24 cellular contexts compared by ENCODE assay signal in the genomic region with DNA sequence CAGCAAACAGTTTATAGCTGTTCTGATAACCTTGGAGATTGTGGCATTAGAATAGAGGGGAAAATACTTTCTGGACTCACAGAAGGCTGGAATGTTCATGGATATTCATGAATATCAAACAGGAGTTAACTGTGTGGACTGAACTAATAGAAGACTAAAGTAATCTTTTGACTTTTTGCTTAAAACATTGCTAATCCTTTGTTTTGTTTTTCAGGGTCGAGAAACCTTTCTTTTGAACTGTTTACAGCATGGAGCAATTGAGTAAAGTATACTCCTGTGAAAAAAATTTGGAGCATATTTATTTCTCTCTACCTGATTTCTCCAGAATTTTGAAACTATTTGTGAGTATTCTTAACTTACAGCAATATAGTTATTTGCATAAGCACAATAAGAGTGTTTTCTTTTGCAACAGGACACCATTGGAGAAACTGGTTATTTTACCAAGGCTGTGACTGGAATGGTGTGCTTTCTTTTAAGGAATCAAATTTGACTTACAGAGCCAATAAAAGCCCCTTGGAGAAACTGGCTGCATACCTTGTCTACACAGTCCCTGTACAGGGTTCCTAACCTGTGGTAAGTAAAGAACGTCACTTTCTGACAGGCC.
DNase-seq lines count a peak whose midpoint lies in the region; TF ChIP-seq lines count a peak whose summit lies in the region.
"Had no signal": no experiment of that assay in that cellular context is flagged by ENCODE, and none has a peak within 500 bp of the region (broad histone marks: within the 10 kb centered on the region; RNA-seq: fewer than 3 reads in every experiment).

No MANE protein-coding gene starts in this region.

- H3K23ac ChIP-seq in mesendoderm (ENCODE audit: low read length) = no peak overlapping the region

- H4K5ac ChIP-seq in mesendoderm (ENCODE audit: low read length) = no peak overlapping the region

- H2BK15ac ChIP-seq in mesendoderm (replicated peaks; ENCODE audit: low read depth) = no peak overlapping the region

- H3K4me2 ChIP-seq in mesendoderm (ENCODE audit: low read length) = no peak overlapping the region
- H3K4me2 ChIP-seq: BLaER1 had no signal

- H3K27me3 ChIP-seq in mesendoderm (ENCODE audit: insufficient read depth, low read length, poor library complexity) = no peaks in the 10 kb centered on the region
- H3K27me3 ChIP-seq: BE2C, BLaER1 had no signal

- TF ChIP-seq CTCF in HEK293 (tag by site-specific recombination; IDR thresholded peaks at IDR 0.05) (no peak), astrocyte of the spinal cord (IDR thresholded peaks at IDR 0.05; ENCODE audit: low read depth, low read length) (no peak), osteocyte (IDR thresholded peaks at IDR 0.05) (no peak)

- H3K4me1 Mint-ChIP-seq in osteocyte (ENCODE audit: unreplicated experiment) = no peaks in the 10 kb centered on the region
- H3K4me1 Mint-ChIP-seq: CD14-positive monocyte; CD4-positive, alpha-beta memory T cell; CD4-positive, CD25-positive, alpha-beta regulatory T cell; CD8-positive, alpha-beta memory T cell had no signal

- H3K79me2 ChIP-seq in mesendoderm (ENCODE audit: control insufficient read depth, insufficient read depth, low read length) = no peaks in the 10 kb centered on the region

- no peak overlapping the region for H3K9ac ChIP-seq in mesendoderm (ENCODE audit: low read length)
- H3K9ac ChIP-seq: BLaER1 had no signal

- H3K27ac Mint-ChIP-seq in osteocyte (ENCODE audit: unreplicated experiment) = no peak overlapping the region
- H3K27ac Mint-ChIP-seq: CD14-positive monocyte; CD4-positive, alpha-beta memory T cell; CD4-positive, CD25-positive, alpha-beta regulatory T cell; CD8-positive, alpha-beta memory T cell had no signal

- H3K36me3 Mint-ChIP-seq in osteocyte (ENCODE audit: unreplicated experiment) = no peaks in the 10 kb centered on the region
- H3K36me3 Mint-ChIP-seq: CD14-positive monocyte; CD4-positive, alpha-beta memory T cell; CD4-positive, CD25-positive, alpha-beta regulatory T cell had no signal

- no peak overlapping the region for H4K8ac ChIP-seq in mesendoderm (ENCODE audit: low read depth, low read length)

- H2BK5ac ChIP-seq in mesendoderm (ENCODE audit: low read length) = no peak overlapping the region

- in situ Hi-C loops in astrocyte of the spinal cord (cut with HindIII; ENCODE audit: low sequenced_read_pairs) = no loop called here

- H3K4me3 ChIP-seq in HEK293 (ENCODE audit: low read depth, low read length) (no peak overlapping the region), astrocyte of the spinal cord (ENCODE audit: low read depth, low read length) (no peak overlapping the region), mesendoderm (ENCODE audit: low read length) (no peak overlapping the region)
- H3K4me3 ChIP-seq: BLaER1, GM12878 had no signal

- H3K27ac ChIP-seq in HEK293 (ENCODE audit: extremely low read depth, low read depth, low read length) (no peak overlapping the region), mesendoderm (ENCODE audit: low read depth, low read length) (no peak overlapping the region)
- H3K27ac ChIP-seq: BLaER1 had no signal

- POLR2A ChIA-PET in HEK293 (lab: Yijun Ruan, JAX) = no interaction called here

- H3K27me3 Mint-ChIP-seq in osteocyte (ENCODE audit: unreplicated experiment) = no peaks in the 10 kb centered on the region
- H3K27me3 Mint-ChIP-seq: CD4-positive, CD25-positive, alpha-beta regulatory T cell had no signal

- no peak overlapping the region for H3K56ac ChIP-seq in mesendoderm (ENCODE audit: low read length)

- H3K36me3 ChIP-seq in HEK293 (ENCODE audit: control insufficient read depth in 2 of 2, insufficient read depth in 1 of 2, low read length in 2 of 2) (no peaks in the 10 kb centered on the region), mesendoderm (ENCODE audit: control insufficient read depth, insufficient read depth, low read length) (no peaks in the 10 kb centered on the region)
- H3K36me3 ChIP-seq: BE2C, BLaER1 had no signal

- no peaks in the 10 kb centered on the region for H3K4me1 ChIP-seq in HEK293 (ENCODE audit: control insufficient read depth, insufficient read depth, low read length)
- no peaks in the 10 kb centered on the region for H3K4me1 ChIP-seq in mesendoderm (ENCODE audit: control insufficient read depth, low read depth, low read length)
- H3K4me1 ChIP-seq: BE2C, BLaER1 had no signal

- CTCF ChIA-PET in HEK293 (lab: Yijun Ruan, JAX) = no interaction called here

- peaks cover 3% of the 10 kb centered on the region for H3K9me3 ChIP-seq in HEK293 (ENCODE audit: control insufficient read depth, insufficient read depth, low read depth, low read length)
- H3K9me3 ChIP-seq: BE2C had no signal

- no peak overlapping the region for H2BK120ac ChIP-seq in mesendoderm (ENCODE audit: low read depth, low read length)

- H3K9me3 Mint-ChIP-seq in osteocyte (ENCODE audit: unreplicated experiment) = peaks cover 37% of the 10 kb centered on the region

- DNase-seq in astrocyte of the spinal cord (ENCODE audit: low read depth, low spot score) = peak; percentile 2
- DNase-seq in mesendoderm = peak; percentile 16
- DNase-seq in superior temporal gyrus (ENCODE audit: extremely low spot score) = no peak
- DNase-seq in activated CD8-positive, alpha-beta memory T cell treated with anti-CD3 and anti-CD28 coated beads, Interleukin-2, amount 50 U/mL, for 48 hours = no peak
- DNase-seq in osteocyte (ENCODE audit: extremely low spot score, unreplicated experiment) = no peak
- DNase-seq: 8988T; ACHN; BE2C; C1 segment of cervical spinal cord; CD4-positive, alpha-beta memory T cell; CD4-positive, CD25-positive, alpha-beta regulatory T cell; CD8-positive, alpha-beta memory T cell; COR-L47; DMS 273 treated with DMSO at 0.1 percent for 48 hours; DMS153; DMS53; DMS79; DND-41; EL; GDM1 had no signal

- H2AK5ac ChIP-seq in mesendoderm (ENCODE audit: low read length) = no peak overlapping the region

- no peak overlapping the region for H3K4me3 Mint-ChIP-seq in osteocyte (ENCODE audit: unreplicated experiment)
- H3K4me3 Mint-ChIP-seq: CD14-positive monocyte; CD4-positive, alpha-beta memory T cell; CD4-positive, CD25-positive, alpha-beta regulatory T cell; CD8-positive, alpha-beta memory T cell had no signal

- H3K18ac ChIP-seq in mesendoderm (ENCODE audit: low read length) = no peak overlapping the region

- no peaks in the 10 kb centered on the region for H3K79me1 ChIP-seq in mesendoderm (ENCODE audit: low read length)

- no peak overlapping the region for H3K4ac ChIP-seq in mesendoderm (ENCODE audit: low read depth, low read length)

- no CpG with 5 or more reads among the region's 2 CpGs for WGBS in mesendoderm (ENCODE audit: extremely low coverage, insufficient coverage, low lambda C conversion rate)

TF ChIP-seq in HEK293, 187 proteins besides CTCF, POLR2A, EP300 and RAD21:
- TF ChIP-seq ZNF239 (tag by site-specific recombination; IDR thresholded peaks at IDR 0.05) = no peak
- TF ChIP-seq ZSCAN16 (tag by site-specific recombination; IDR thresholded peaks at IDR 0.05) = no peak
- TF ChIP-seq ZNF292 (tag by site-specific recombination; IDR thresholded peaks at IDR 0.05; ENCODE audit: borderline replicate concordance, low read depth) = no peak
- peak; percentile 97 for TF ChIP-seq SETDB1 (IDR thresholded peaks at IDR 0.05; ENCODE audit: insufficient read length, low read length)
- TF ChIP-seq ZNF2 (tag by site-specific recombination; IDR thresholded peaks at IDR 0.05) = no peak
- TF ChIP-seq ZNF501 (tag by site-specific recombination; IDR thresholded peaks at IDR 0.05) = no peak

Comparison
In these comparisons a context has a peak if more than half of its experiments do, and no peak if none do; other contexts are left out.
1. DNase-seq: peak in astrocyte of the spinal cord (single experiment) and mesendoderm (single experiment); none in superior temporal gyrus (single experiment), activated CD8-positive, alpha-beta memory T cell treated with anti-CD3 and anti-CD28 coated beads, Interleukin-2, amount 50 U/mL, for 48 hours (single experiment) and osteocyte (single experiment).